In genomic region chr14:23562822-23563472, GRCh38 we compare ENCODE assay signal across 9 cellular contexts. TPM values are rescaled to one million over a fixed set of nuclear protein-coding genes. Genes with fewer than 3 reads are reported as not detected.
DNase-seq lines count a peak whose midpoint lies in the region; ATAC-seq and TF ChIP-seq lines count a peak whose summit lies in the region.
"Had no signal": no experiment of that assay in that cellular context is flagged by ENCODE, and none has a peak within 500 bp of the region (broad histone marks: within the 10 kb centered on the region; RNA-seq: fewer than 3 reads in every experiment).

No MANE protein-coding gene starts in this region.

- H3K4me3 Mint-ChIP-seq in neural crest cell: peak overlapping the region; percentile 60

- ATAC-seq in activated naive CD4-positive, alpha-beta T cell treated with anti-CD3 and anti-CD28 coated beads, Interleukin-2, amount 50 U/mL, for 72 hours: no peak
- ATAC-seq in GM21447 (IDR thresholded peaks at IDR 0.05; ENCODE audit: unreplicated experiment) (no peak), HG02973 (IDR thresholded peaks at IDR 0.05; ENCODE audit: unreplicated experiment) (no peak)

- no peaks in the 10 kb centered on the region for H3K9me3 Mint-ChIP-seq in activated naive CD4-positive, alpha-beta T cell treated with anti-CD3 and anti-CD28 coated beads, Interleukin-2, amount 50 U/mL, for 72 hours
- H3K9me3 Mint-ChIP-seq in neural crest cell: no peaks in the 10 kb centered on the region

- no peak overlapping the region for H3K27ac Mint-ChIP-seq in activated naive CD4-positive, alpha-beta T cell treated with anti-CD3 and anti-CD28 coated beads, Interleukin-2, amount 50 U/mL, for 72 hours
- no peak overlapping the region for H3K27ac Mint-ChIP-seq in neural crest cell (ENCODE audit: unreplicated experiment)

- H3K36me3 Mint-ChIP-seq in activated naive CD4-positive, alpha-beta T cell treated with anti-CD3 and anti-CD28 coated beads, Interleukin-2, amount 50 U/mL, for 72 hours: peaks cover 8 to 14% of the 10 kb centered on the region in 2 donors
- no peaks in the 10 kb centered on the region for H3K36me3 Mint-ChIP-seq in neural crest cell (ENCODE audit: low read depth)

- DNase-seq in activated naive CD4-positive, alpha-beta T cell (lab: John Stamatoyannopoulos, UW): peak in 3 of 4 experiments; percentile 24 to 40 (median 28)
- DNase-seq in activated naive CD4-positive, alpha-beta T cell treated with anti-CD3 and anti-CD28 coated beads, Interleukin-2, amount 50 U/mL, for 72 hours (ENCODE audit: low spot score in 2 of 2): no peak
- DNase-seq in NCI-H2107 (lab: John Stamatoyannopoulos, UW): peak; percentile 65
- DNase-seq in activated CD4-positive, alpha-beta T cell treated with anti-CD3 and anti-CD28 coated beads, Interleukin-2, amount 50 U/mL, for 1 hour: peak; percentile 60
- DNase-seq in effector CD8-positive, alpha-beta T cell (lab: John Stamatoyannopoulos, UW): peak; percentile 44
- peak; percentile 73 for DNase-seq in neural crest cell (ENCODE audit: low read depth, low spot score)

- peaks cover 27% of the 10 kb centered on the region for H3K4me1 Mint-ChIP-seq in neural crest cell

- peaks cover 6% of the 10 kb centered on the region for H3K27me3 Mint-ChIP-seq in neural crest cell (ENCODE audit: low read depth)

- peak; percentile 87 for TF ChIP-seq CTCF in neural crest cell (conservative IDR thresholded peaks at IDR 0.05)

RNA-seq across cellular contexts. Expression of gene AP1G2, which starts 4.6 kb away (rescaled TPM):
- 100 to 1,000 TPM; 193 to 370 TPM for total RNA-seq in activated naive CD4-positive, alpha-beta T cell treated with anti-CD3 and anti-CD28 coated beads, Interleukin-2, amount 50 U/mL, for 72 hours
- total RNA-seq in neural crest cell: 42.3 and 53.2 TPM in 2 replicates

RNA-seq across cellular contexts. Expression of gene THTPA, which starts 6.9 kb away (rescaled TPM):
- total RNA-seq in activated naive CD4-positive, alpha-beta T cell treated with anti-CD3 and anti-CD28 coated beads, Interleukin-2, amount 50 U/mL, for 72 hours: 1 to 10 TPM; 5.9 to 6.5 TPM
- 19.4 and 19.6 TPM in 2 replicates for total RNA-seq in neural crest cell

RNA-seq across cellular contexts. Expression of gene ZFHX2, which starts 11.4 kb away (rescaled TPM):
- 1 to 10 TPM; 1.1 to 2.5 TPM for total RNA-seq in activated naive CD4-positive, alpha-beta T cell treated with anti-CD3 and anti-CD28 coated beads, Interleukin-2, amount 50 U/mL, for 72 hours
- total RNA-seq in neural crest cell: 9.9 and 11.0 TPM in 2 replicates

RNA-seq across cellular contexts. Expression of gene JPH4, which starts 15.6 kb away (rescaled TPM):
- total RNA-seq in activated naive CD4-positive, alpha-beta T cell treated with anti-CD3 and anti-CD28 coated beads, Interleukin-2, amount 50 U/mL, for 72 hours: not detected
- total RNA-seq in neural crest cell: 1.3 and 1.4 TPM in 2 replicates
- total RNA-seq: mononuclear cell had no signal

Comparison
In these comparisons a context has a peak if more than half of its experiments do, and no peak if none do; other contexts are left out.
1. DNase-seq: peak in activated naive CD4-positive, alpha-beta T cell (3 of 4), NCI-H2107 (single experiment), activated CD4-positive, alpha-beta T cell treated with anti-CD3 and anti-CD28 coated beads, Interleukin-2, amount 50 U/mL, for 1 hour (single experiment), effector CD8-positive, alpha-beta T cell (single experiment) and neural crest cell (single experiment); none in activated naive CD4-positive, alpha-beta T cell treated with anti-CD3 and anti-CD28 coated beads, Interleukin-2, amount 50 U/mL, for 72 hours (0 of 2).